In genomic region chr7:85682819-85683218, GRCh38 we compare ENCODE assay signal across 18 cellular contexts.
DNase-seq lines count a peak whose midpoint lies in the region; ATAC-seq, FAIRE-seq and TF ChIP-seq lines count a peak whose summit lies in the region.
"Had no signal": no experiment of that assay in that cellular context is flagged by ENCODE, and none has a peak within 500 bp of the region (broad histone marks: within the 10 kb centered on the region; RNA-seq: fewer than 3 reads in every experiment).

No MANE protein-coding gene starts in this region.

- FAIRE-seq in HTR-8/SVneo (lab: Jason Lieb, UNC) (no peak), bronchial epithelial cell (lab: Jason Lieb, UNC) (no peak)

- no peaks in the 10 kb centered on the region for H3K36me3 ChIP-seq in bronchial epithelial cell (ENCODE audit: control insufficient read depth, insufficient read depth, low read length)
- H3K36me3 ChIP-seq: suprapubic skin had no signal

- no peak for TF ChIP-seq POLR2A in lower leg skin (IDR thresholded peaks at IDR 0.05)

- H3K4me3 ChIP-seq in bronchial epithelial cell (ENCODE audit: low read depth, low read length) (no peak overlapping the region), fibroblast of villous mesenchyme (ENCODE audit: low read depth, low read length) (no peak overlapping the region), lower leg skin (ENCODE audit: low read depth, poor library complexity, severe bottlenecking) (no peak overlapping the region)
- H3K4me3 ChIP-seq: coronary artery, suprapubic skin had no signal

- ATAC-seq in HG02884 (IDR thresholded peaks at IDR 0.05; ENCODE audit: unreplicated experiment) (no peak), GM21717 (IDR thresholded peaks at IDR 0.05; ENCODE audit: unreplicated experiment) (no peak)
- ATAC-seq: activated naive CD4-positive, alpha-beta T cell treated with anti-CD3 and anti-CD28 coated beads, Interleukin-2, amount 50 U/mL, for 72 hours; natural killer cell; right cardiac atrium had no signal

- no peaks in the 10 kb centered on the region for H3K27me3 ChIP-seq in bronchial epithelial cell (ENCODE audit: control insufficient read depth, insufficient read depth, low read length)
- H3K27me3 ChIP-seq: suprapubic skin had no signal

- DNase-seq in AG08395 (ENCODE audit: low spot score) (peak; percentile 3), HTR-8/SVneo (ENCODE audit: insufficient read length, low spot score) (peak; percentile 3), bronchial epithelial cell (ENCODE audit: low read depth) (peak; percentile 67), fibroblast of villous mesenchyme (ENCODE audit: low read depth) (peak; percentile 53), lower leg skin (ENCODE audit: low spot score in 2 of 2) (no peak)
- no peak for DNase-seq in activated CD4-positive, alpha-beta T cell treated with anti-CD3 and anti-CD28 coated beads, Interleukin-2, amount 50 U/mL, for 4 hours
- DNase-seq: ACHN; MV-4-11; natural killer cell; NCI-H1694 treated with DMSO at 0.1 percent for 48 hours; NCI-H446; right cardiac atrium; stimulated activated CD4-positive, alpha-beta T cell treated with anti-CD3 and anti-CD28 coated beads, Interleukin-15, amount 100 ng/mL, for 24 hours had no signal

- TF ChIP-seq CTCF in bronchial epithelial cell (IDR thresholded peaks at IDR 0.05; ENCODE audit: insufficient read depth, low read length, severe bottlenecking): no peak
- no peak for TF ChIP-seq CTCF in fibroblast of villous mesenchyme (IDR thresholded peaks at IDR 0.05; ENCODE audit: insufficient read depth, low read depth, low read length)
- no peak for TF ChIP-seq CTCF in lower leg skin (IDR thresholded peaks at IDR 0.05)

- intact Hi-C loops in lower leg skin (cut with DNase I; ENCODE audit: low total_unique reads): no loop called here

Comparison
In these comparisons a context has a peak if more than half of its experiments do, and no peak if none do; other contexts are left out.
1. DNase-seq: peak in AG08395 (single experiment), HTR-8/SVneo (single experiment), bronchial epithelial cell (single experiment) and fibroblast of villous mesenchyme (single experiment); none in activated CD4-positive, alpha-beta T cell treated with anti-CD3 and anti-CD28 coated beads, Interleukin-2, amount 50 U/mL, for 4 hours (0 of 2) and lower leg skin (0 of 2).